Comparison of ENCODE assay signal across 29 cellular contexts in genomic region chr14:22770481-22771187, GRCh38.
"Had no signal": no experiment of that assay in that cellular context is flagged by ENCODE, and none has a peak within 500 bp of the region (broad histone marks: within the 10 kb centered on the region; RNA-seq: fewer than 3 reads in every experiment).

No MANE protein-coding gene starts in this region.

- DNase-seq: activated CD4-positive, alpha-beta T cell treated with anti-CD3 and anti-CD28 coated beads for 1 hour; activated CD8-positive, alpha-beta T cell treated with anti-CD3 and anti-CD28 coated beads, Interleukin-2, amount 10 ng/mL, durations not matched to agents 7 days and 5 days; aorta; cerebellar nuclear complex; colonic mucosa; effector memory CD4-positive, alpha-beta T cell; erythroblast; gastrocnemius medialis; islet precursor cell; left ventricle myocardium superior; mucosa of descending colon; retina; stimulated activated CD4-positive, alpha-beta T cell treated with anti-CD3 and anti-CD28 coated beads, Interleukin-12 subunit alpha, Interleukin-12 subunit beta, amount 100 ng/mL, for 4 hours; stimulated activated CD4-positive, alpha-beta T cell treated with anti-CD3 and anti-CD28 coated beads, Interleukin-4, amount 100 ng/mL, for 1 hour; SW 1271; T1000 had no signal

- H3K27me3 ChIP-seq: body of pancreas, cardiac muscle cell, colonic mucosa, gastrocnemius medialis, hepatocyte, ovary had no signal

- H2AFZ ChIP-seq: hepatocyte had no signal

- H3K9me3 Mint-ChIP-seq: natural killer cell treated with Interleukin-12 subunit alpha and Interleukin-12 subunit beta and Interleukin-15 and Interleukin-18, amount 100 ng/mL, for 72 hours; stimulated activated naive CD8-positive, alpha-beta T cell treated with anti-CD3 and anti-CD28 coated beads, Interleukin-15, Interleukin-2, amounts not matched to agents 100 ng/mL and 50 ng/mL, for 24 hours had no signal

- H3K4me3 ChIP-seq: body of pancreas, cardiac muscle cell, colonic mucosa, gastrocnemius medialis, hepatocyte, mucosa of descending colon, ovary, prostate gland, skin epidermis, thoracic aorta had no signal

- H3K27ac Mint-ChIP-seq: activated CD8-positive, alpha-beta T cell treated with anti-CD3 and anti-CD28 coated beads, Interleukin-2, amount 10 ng/mL, durations not matched to agents 7 days and 5 days; natural killer cell treated with Interleukin-12 subunit alpha and Interleukin-12 subunit beta and Interleukin-15 and Interleukin-18, amount 100 ng/mL, for 72 hours; stimulated activated naive CD8-positive, alpha-beta T cell treated with anti-CD3 and anti-CD28 coated beads, Interleukin-15, Interleukin-2, amounts not matched to agents 100 ng/mL and 50 ng/mL, for 24 hours; T-helper 1 cell treated with Interleukin-12 subunit alpha and Interleukin-12 subunit beta and Interleukin-4 antibody, amounts not matched to agents 30 μg/mL and 1 μg/mL, for 36 hours; type B pancreatic cell had no signal

- H3K9me3 ChIP-seq: body of pancreas, colonic mucosa, gastrocnemius medialis, mucosa of descending colon, ovary, prostate gland, thoracic aorta had no signal

- ATAC-seq: activated CD8-positive, alpha-beta T cell treated with anti-CD3 and anti-CD28 coated beads, Interleukin-2, amount 10 ng/mL, durations not matched to agents 7 days and 5 days; body of pancreas; gastrocnemius medialis; left ventricle myocardium superior; mucosa of descending colon; natural killer cell treated with Interleukin-12 subunit alpha and Interleukin-12 subunit beta and Interleukin-15 and Interleukin-18, amount 100 ng/mL, for 72 hours; sciatic nerve had no signal

- H3K27ac ChIP-seq: body of pancreas, cardiac muscle cell, colonic mucosa, gastrocnemius medialis, hepatocyte, ovary, prostate gland, skin epidermis, thoracic aorta had no signal

- H3K27me3 Mint-ChIP-seq: activated naive CD8-positive, alpha-beta T cell; natural killer cell treated with Interleukin-12 subunit alpha and Interleukin-12 subunit beta and Interleukin-15 and Interleukin-18, amount 100 ng/mL, for 72 hours; stimulated activated naive CD8-positive, alpha-beta T cell treated with anti-CD3 and anti-CD28 coated beads, Interleukin-15, Interleukin-2, amounts not matched to agents 100 ng/mL and 50 ng/mL, for 24 hours; type B pancreatic cell had no signal

- H3K36me3 ChIP-seq: ovary had no signal

- H3K4me2 ChIP-seq: hepatocyte had no signal

- H3K4me3 Mint-ChIP-seq: activated CD8-positive, alpha-beta T cell treated with anti-CD3 and anti-CD28 coated beads, Interleukin-2, amount 10 ng/mL, durations not matched to agents 7 days and 5 days; activated naive CD8-positive, alpha-beta T cell; natural killer cell treated with Interleukin-12 subunit alpha and Interleukin-12 subunit beta and Interleukin-15 and Interleukin-18, amount 100 ng/mL, for 72 hours; stimulated activated naive CD8-positive, alpha-beta T cell treated with anti-CD3 and anti-CD28 coated beads, Interleukin-15, Interleukin-2, amounts not matched to agents 100 ng/mL and 50 ng/mL, for 24 hours; T-helper 1 cell treated with Interleukin-12 subunit alpha and Interleukin-12 subunit beta and Interleukin-4 antibody, amounts not matched to agents 30 μg/mL and 1 μg/mL, for 36 hours; type B pancreatic cell had no signal

- H3K4me1 ChIP-seq: prostate gland had no signal
